8 cellular contexts compared by ENCODE assay signal in the genomic region with DNA sequence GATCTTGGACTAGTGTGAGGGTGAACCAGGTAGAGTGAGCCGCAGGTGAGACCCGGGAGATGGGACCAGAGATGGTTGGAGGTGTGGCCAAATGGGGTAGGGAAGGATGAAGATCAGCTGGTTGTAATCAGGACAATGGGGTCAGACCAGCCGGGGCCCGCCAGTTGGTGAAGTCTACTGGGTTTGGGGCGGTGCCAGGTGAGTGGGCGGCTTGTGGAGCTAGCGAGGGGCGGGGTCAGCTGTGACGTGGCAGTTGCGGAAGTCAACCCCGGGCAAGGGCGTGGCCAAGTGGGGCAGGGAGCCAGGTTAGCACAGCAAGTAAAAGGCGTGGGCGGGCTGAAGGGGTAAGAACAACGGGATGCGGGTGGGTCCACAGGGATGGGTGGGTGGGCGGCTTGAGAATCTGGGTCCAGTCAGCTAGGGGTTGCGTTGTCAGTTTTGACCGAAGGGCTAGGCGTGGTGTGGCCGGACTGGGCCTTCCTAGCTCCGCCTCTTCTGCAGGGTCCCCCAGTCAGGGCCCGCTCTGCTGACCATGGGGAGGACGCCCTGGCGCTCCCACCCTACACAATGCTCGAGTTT. TPM values are rescaled to one million over a fixed set of nuclear protein-coding genes. Genes with fewer than 3 reads are reported as not detected.
DNase-seq lines count a peak whose midpoint lies in the region; ATAC-seq lines count a peak whose summit lies in the region.

No MANE protein-coding gene starts in this region.

- DNase-seq in COLO668 (lab: John Stamatoyannopoulos, UW; ENCODE audit: unreplicated experiment) = peak; percentile 89
- DNase-seq in NCI-H774 (lab: John Stamatoyannopoulos, UW) = peak; percentile 66
- DNase-seq in activated T-cell treated with anti-CD3 and anti-CD28 coated beads for 4 hours = peak; percentile 96
- DNase-seq in myocyte (ENCODE audit: low read depth) = peak; percentile 47
- DNase-seq in stimulated activated CD8-positive, alpha-beta memory T cell treated with anti-CD3 and anti-CD28 coated beads, Interleukin-7, amount 100 ng/mL, for 1 hour (ENCODE audit: low read depth in 2 of 2) = peak; percentile 81 to 88
- DNase-seq in NCI-H2107 (lab: John Stamatoyannopoulos, UW) = no peak

- ATAC-seq in GM21825 (IDR thresholded peaks at IDR 0.05; ENCODE audit: unreplicated experiment) = peak; percentile 35
- peak; percentile 83 for ATAC-seq in esophagus mucosa

RNA-seq across cellular contexts. Expression of gene ALKBH5, which starts 25.5 kb away (rescaled TPM):
- total RNA-seq in esophagus mucosa (45.3 TPM), myocyte (240 and 243 TPM in 2 replicates)
- 101 TPM for polyA plus RNA-seq in myocyte (2012)

RNA-seq across cellular contexts. Expression of gene MYO15A, which starts 49.6 kb away (rescaled TPM):
- total RNA-seq in esophagus mucosa (0.44 TPM), myocyte (0.03 and 0.57 TPM in 2 replicates)
- 0.30 TPM for polyA plus RNA-seq in myocyte (2012)
